20 cellular contexts compared by ENCODE assay signal in genomic region chr13:46404732-46405097, GRCh38. TPM values are rescaled to one million over a fixed set of nuclear protein-coding genes. Genes with fewer than 3 reads are reported as not detected.
A peak's percentile ranks its signal among the peaks of the same experiment; 100 is the strongest.
DNase-seq lines count a peak whose midpoint lies in the region; ATAC-seq, FAIRE-seq and TF ChIP-seq lines count a peak whose summit lies in the region.
"Had no signal": no experiment of that assay in that cellular context is flagged by ENCODE, and none has a peak within 500 bp of the region (broad histone marks: within the 10 kb centered on the region; RNA-seq: fewer than 3 reads in every experiment).

No MANE protein-coding gene starts in this region.

- H3K79me2 ChIP-seq in OCI-LY7 (ENCODE audit: insufficient read depth, low read depth, low read length) (no peaks in the 10 kb centered on the region), HepG2 (ENCODE audit: insufficient read depth, low read length) (no peaks in the 10 kb centered on the region)

- peak overlapping the region; percentile 57 for H3K4me2 ChIP-seq in OCI-LY7 (ENCODE audit: low read length)
- no peak overlapping the region for H3K4me2 ChIP-seq in HepG2 (ENCODE audit: low read depth, low read length)

- H2AFZ ChIP-seq in OCI-LY7 (ENCODE audit: low read length): peak overlapping the region; percentile 44; the same call in 1 of the 2 replicates
- H2AFZ ChIP-seq in HepG2 (ENCODE audit: low read length): no peak overlapping the region

- no TSS peak for BruUV-seq in OCI-LY7 (replicated peaks; lab: Mats Ljungman, UMichigan)
- BruUV-seq in HepG2 (replicated peaks; lab: Mats Ljungman, UMichigan): no TSS peak

- H3K27ac ChIP-seq in left ventricle myocardium inferior (replicated peaks) (no peak overlapping the region), OCI-LY7 (ENCODE audit: low read depth, low read length, poor library complexity, severe bottlenecking) (peak overlapping the region; percentile 24), HepG2 (ENCODE audit: extremely low read length, insufficient read depth, low read length) (no peak overlapping the region), suprapubic skin (peak overlapping the region; percentile 32)
- H3K27ac ChIP-seq: C4-2B, colonic mucosa, vagina had no signal

- H3K4me1 ChIP-seq in left ventricle myocardium inferior (no peaks in the 10 kb centered on the region), OCI-LY7 (ENCODE audit: insufficient read depth, low read length, poor library complexity, severe bottlenecking) (peaks cover 62% of the 10 kb centered on the region), HepG2 (ENCODE audit: insufficient read depth, low read length) (no peaks in the 10 kb centered on the region), suprapubic skin (peaks cover 15% of the 10 kb centered on the region)
- H3K4me1 ChIP-seq: body of pancreas, colonic mucosa, vagina had no signal

- no peak for TF ChIP-seq POLR2A in HepG2 (IDR thresholded peaks at IDR 0.05; ENCODE audit: insufficient read depth in 1 of 2, low read depth in 2 of 2, low read length in 2 of 2)
- no peak for TF ChIP-seq POLR2A in suprapubic skin (IDR thresholded peaks at IDR 0.05)

- no peak for FAIRE-seq in HepG2 (lab: Jason Lieb, UNC)
- FAIRE-seq: endometrium, small intestine had no signal

- ATAC-seq in Right ventricle myocardium inferior (peak; percentile 39), HepG2 (no peak), HG03354 (IDR thresholded peaks at IDR 0.05; ENCODE audit: poor library complexity, severe bottlenecking, unreplicated experiment) (no peak)
- ATAC-seq: body of pancreas, HCT116 had no signal

- peaks cover 21% of the 10 kb centered on the region for H3K27me3 ChIP-seq in left ventricle myocardium inferior (ENCODE audit: low read depth)
- H3K27me3 ChIP-seq in HepG2 (ENCODE audit: control insufficient read depth in 1 of 2, insufficient read depth in 2 of 2, low read length in 2 of 2): peaks cover 0 to 5% of the 10 kb centered on the region in 2 experiments; a peak in 1 of 5 replicates
- no peaks in the 10 kb centered on the region for H3K27me3 ChIP-seq in suprapubic skin
- H3K27me3 ChIP-seq: body of pancreas, colonic mucosa, vagina had no signal

- intact Hi-C loops in Right ventricle myocardium inferior (cut with DNase I): no loop called here
- intact Hi-C loops in left ventricle myocardium inferior (cut with micrococcal nuclease): no loop called here
- intact Hi-C loops in OCI-LY7 (cut with micrococcal nuclease; ENCODE audit: unreplicated experiment): loop anchor here (2.0 kb wide), 1 partner anchor 14 kb away; no protein-coding TSS in a partner anchor
- intact Hi-C loops in HepG2 (cut with micrococcal nuclease; ENCODE audit: unreplicated experiment): no loop called here

- H4K20me1 ChIP-seq in OCI-LY7 (ENCODE audit: insufficient read depth, low read length) (no peaks in the 10 kb centered on the region), HepG2 (ENCODE audit: insufficient read depth, low read length) (no peaks in the 10 kb centered on the region; the same call in 1 of the 2 replicates)

- DNase-seq in Right ventricle myocardium inferior (ENCODE audit: missing footprints): no peak
- no peak for DNase-seq in left ventricle myocardium inferior
- no peak for DNase-seq in OCI-LY7 (ENCODE audit: low spot score)
- DNase-seq in HepG2 (ENCODE audit: low spot score): no peak
- no peak for DNase-seq in suprapubic skin (ENCODE audit: low spot score in 2 of 2)
- no peak for DNase-seq in stimulated activated CD4-positive, alpha-beta T cell treated with anti-CD3 and anti-CD28 coated beads, Interleukin-12 subunit alpha, Interleukin-12 subunit beta, amount 100 ng/mL, for 4 hours
- DNase-seq in Ammon's horn (ENCODE audit: low spot score): no peak
- DNase-seq: activated CD4-positive, alpha-beta T cell treated with anti-CD3 and anti-CD28 coated beads for 4 hours; activated naive CD8-positive, alpha-beta T cell treated with anti-CD3 and anti-CD28 coated beads, Interleukin-2, amount 10 ng/mL, durations not matched to agents 7 days and 5 days; body of pancreas; colonic mucosa; heart right ventricle; NCI-H1105 treated with DMSO at 0.1 percent for 48 hours; small intestine had no signal

- H3K9me2 ChIP-seq in OCI-LY7 (ENCODE audit: insufficient read depth, low read length): no peaks in the 10 kb centered on the region

- no peak for TF ChIP-seq RAD21 in HepG2 (CRISPR knock-in tag; IDR thresholded peaks at IDR 0.05)

- POLR2A ChIA-PET in OCI-LY7 (lab: Charles Lee): interaction anchor here (0.6 to 5.8 kb wide), 8 partner anchors 9 to 754 kb away, joined by 3 to 82 read pairs (median 4); partner anchors contain the start of gene RUBCNL
- POLR2A ChIA-PET in HepG2 (lab: Yijun Ruan, JAX): no interaction called here

- WGBS in HepG2 (ENCODE audit: low lambda C conversion rate): 3% methylated on average over 1 of the region's 1 CpG
- WGBS in suprapubic skin: 87% methylated on average over 1 of the region's 1 CpG

- H3K36me3 ChIP-seq in left ventricle myocardium inferior: no peaks in the 10 kb centered on the region
- H3K36me3 ChIP-seq in OCI-LY7 (ENCODE audit: insufficient read depth, low read length): peaks cover 8% of the 10 kb centered on the region; the same call in 1 of the 2 replicates
- H3K36me3 ChIP-seq in HepG2 (replicated peaks in 1 of 2; ENCODE audit: control insufficient read depth in 1 of 2, insufficient read depth in 2 of 2, low read length in 2 of 2): no peaks in the 10 kb centered on the region
- H3K36me3 ChIP-seq in suprapubic skin: no peaks in the 10 kb centered on the region
- H3K36me3 ChIP-seq: colonic mucosa, heart right ventricle, vagina had no signal

- in situ Hi-C loops in HepG2 (cut with HindIII; ENCODE audit: extremely low pct_ligation_motif_present, low pct_unique_long_range_greater_than_20kb): no loop called here

- CTCF ChIA-PET in OCI-LY7 (lab: Charles Lee; ENCODE audit: unreplicated experiment): interaction anchor here (0.6 kb wide), 1 partner anchor 103 kb away, joined by 3 read pairs; no protein-coding TSS in a partner anchor
- CTCF ChIA-PET in HepG2 (lab: Yijun Ruan, JAX; ENCODE audit: low intra/inter-chr PET ratio, low total read pairs): no interaction called here

- TF ChIP-seq EP300 in HepG2 (IDR thresholded peaks at IDR 0.05; ENCODE audit: low read depth in 2 of 2, low read length in 2 of 2): no peak
- no peak for TF ChIP-seq EP300 in HepG2 (CRISPR knock-in tag; IDR thresholded peaks at IDR 0.05; ENCODE audit: borderline replicate concordance)
- no peak for TF ChIP-seq EP300 in suprapubic skin (IDR thresholded peaks at IDR 0.05)

- H3K4me3 ChIP-seq in left ventricle myocardium inferior: no peak overlapping the region
- no peak overlapping the region for H3K4me3 ChIP-seq in OCI-LY7 (ENCODE audit: low read depth, low read length, poor library complexity, severe bottlenecking)
- H3K4me3 ChIP-seq in HepG2 (replicated peaks in 1 of 3; ENCODE audit: insufficient read depth in 1 of 3, low read depth in 2 of 3, low read length in 3 of 3): no peak overlapping the region
- H3K4me3 ChIP-seq in suprapubic skin: no peak overlapping the region
- H3K4me3 ChIP-seq: body of pancreas, colonic mucosa, heart right ventricle, lung, vagina had no signal

- no peak overlapping the region for H3K9ac ChIP-seq in HepG2 (ENCODE audit: insufficient read depth, low read depth, low read length)

- H3K9me3 ChIP-seq in left ventricle myocardium inferior (replicated peaks) (no peaks in the 10 kb centered on the region), OCI-LY7 (ENCODE audit: low read length) (peaks cover 15% of the 10 kb centered on the region), HepG2 (ENCODE audit: low read length) (no peaks in the 10 kb centered on the region), suprapubic skin (no peaks in the 10 kb centered on the region)
- H3K9me3 ChIP-seq: body of pancreas, colonic mucosa, heart right ventricle, vagina had no signal

- TF ChIP-seq CTCF in left ventricle myocardium inferior (IDR thresholded peaks at IDR 0.05; ENCODE audit: borderline replicate concordance): no peak
- no peak for TF ChIP-seq CTCF in OCI-LY7 (conservative IDR thresholded peaks at IDR 0.05; ENCODE audit: low read length)
- TF ChIP-seq CTCF in HepG2 (CRISPR knock-in tag; IDR thresholded peaks at IDR 0.05): no peak
- no peak for TF ChIP-seq CTCF in suprapubic skin (IDR thresholded peaks at IDR 0.05)

TF ChIP-seq in HepG2, 621 proteins besides CTCF, POLR2A, EP300 and RAD21:
- TF ChIP-seq ZNF232 (CRISPR knock-in tag; IDR thresholded peaks at IDR 0.05; ENCODE audit: borderline replicate concordance) (no peak), KDM5A (IDR thresholded peaks at IDR 0.05; ENCODE audit: borderline replicate concordance, low read length) (no peak), HNRNPK (IDR thresholded peaks at IDR 0.05; ENCODE audit: low read depth, low read length, poor library complexity, severe bottlenecking) (peak; percentile 55)

RNA-seq across cellular contexts. Expression of gene RUBCNL, which starts 17.7 kb away (rescaled TPM):
- total RNA-seq in Right ventricle myocardium inferior (0.51 TPM), left ventricle myocardium inferior (0.38 TPM), OCI-LY7 (2022) (352 and 446 TPM in 2 replicates), HepG2 (2016; rRNA removed; fragmentation: Illumina TruSeq; extraction: Trizol) (not detected in 2 replicates), suprapubic skin (1 to 10 TPM in 3 of 4 donors, under 1 TPM in 1; 0.57 to 3.9 (median 2.5) TPM)
- total RNA-seq in OCI-LY7 (2014; rRNA removed; shearing (Covaris generic)): 316 and 383 TPM in 2 replicates
- total RNA-seq in HepG2 (2016; cell fraction: cytosol; rRNA removed; fragmentation: Illumina TruSeq; extraction: Trizol; ENCODE audit: low read depth): not detected in 2 replicates
- not detected in 2 replicates for total RNA-seq in HepG2 (2016; cell fraction: insoluble cytoplasmic fraction; rRNA removed; fragmentation: Illumina TruSeq; extraction: Trizol)
- total RNA-seq in HepG2 (2016; cell fraction: membrane; rRNA removed; fragmentation: Illumina TruSeq; extraction: Trizol): not detected in 2 replicates
- not detected in 2 replicates for total RNA-seq in HepG2 (2016; cell fraction: nucleus; rRNA removed; fragmentation: Illumina TruSeq; extraction: Trizol)
- not detected in 2 replicates for polyA plus RNA-seq in HepG2 (2011; rRNA removed)
- polyA plus RNA-seq in HepG2 (2011; cell fraction: cytosol; rRNA removed): not detected in 2 replicates
- polyA plus RNA-seq in HepG2 (2011; cell fraction: nucleus; rRNA removed): not detected in 2 replicates
- polyA plus RNA-seq in HepG2 (2012): not detected in 2 replicates
- not detected in 2 replicates for polyA plus RNA-seq in HepG2 (2016; cell fraction: cytosol; fragmentation: Illumina TruSeq; extraction: Trizol; ENCODE audit: low read depth)
- not detected in 2 replicates for polyA plus RNA-seq in HepG2 (2016; cell fraction: insoluble cytoplasmic fraction; fragmentation: Illumina TruSeq; extraction: Trizol; ENCODE audit: low read depth)
- polyA plus RNA-seq in HepG2 (2016; cell fraction: membrane; fragmentation: Illumina TruSeq; extraction: Trizol; ENCODE audit: low read depth): not detected in 2 replicates
- not detected in 2 replicates for polyA plus RNA-seq in HepG2 (2016; cell fraction: nucleus; fragmentation: Illumina TruSeq; extraction: Trizol; ENCODE audit: insufficient read depth, low read depth)
- polyA minus RNA-seq in HepG2 (2011; rRNA and poly(A)+ RNA removed; ENCODE audit: low replicate concordance): 0.36 TPM in 1 of 2 replicates, not detected in the other
- not detected in 2 replicates for polyA minus RNA-seq in HepG2 (2011; cell fraction: cytosol; rRNA and poly(A)+ RNA removed)
- polyA minus RNA-seq in HepG2 (2011; cell fraction: nucleus; rRNA and poly(A)+ RNA removed): not detected in 2 replicates

Comparison
In these comparisons a context has a peak if more than half of its experiments do, and no peak if none do; other contexts are left out.
1. H3K27ac ChIP-seq: peak in OCI-LY7 (single experiment) and suprapubic skin (single experiment); none in left ventricle myocardium inferior (single experiment) and HepG2 (single experiment).
2. RNA of gene RUBCNL, which starts 17.7 kb away (total RNA-seq): 316 to 446 TPM in OCI-LY7; 0.57 to 3.9 TPM in suprapubic skin, 0.51 TPM in Right ventricle myocardium inferior (single experiment), 0.38 TPM in left ventricle myocardium inferior (single experiment) and not detected in HepG2; every median in the first group is over 10 times any median in the second.